In genomic region chr6:46011241-46012085, GRCh38 we compare ENCODE assay signal across 9 cellular contexts. TPM values are rescaled to one million over a fixed set of nuclear protein-coding genes. Genes with fewer than 3 reads are reported as not detected.
DNase-seq lines count a peak whose midpoint lies in the region; ATAC-seq, FAIRE-seq and TF ChIP-seq lines count a peak whose summit lies in the region.
"Had no signal": no experiment of that assay in that cellular context is flagged by ENCODE, and none has a peak within 500 bp of the region (broad histone marks: within the 10 kb centered on the region; RNA-seq: fewer than 3 reads in every experiment).

No MANE protein-coding gene starts in this region.

- peaks cover 1% of the 10 kb centered on the region for H3K27me3 Mint-ChIP-seq in progenitor cell of endocrine pancreas

- H3K27ac ChIP-seq in small intestine (ENCODE audit: low read depth in 1 of 2, low read length in 1 of 2) (peak overlapping the region; percentile 92 to 95), PC-3 (ENCODE audit: low read length) (no peak overlapping the region)

- peak; percentile 93 for DNase-seq in GM12865 (ENCODE audit: low read depth)
- peak; percentile 24 for DNase-seq in RPMI7951 (ENCODE audit: low read depth)
- DNase-seq in astrocyte of the spinal cord (ENCODE audit: low read depth, low spot score): peak; percentile 39
- DNase-seq in small intestine: peak; percentile 90
- no peak for DNase-seq in NCI-H510A (lab: John Stamatoyannopoulos, UW)
- no peak for DNase-seq in progenitor cell of endocrine pancreas (ENCODE audit: low spot score, unreplicated experiment)
- no peak for DNase-seq in PC-3

- no TSS peak for BruUV-seq in PC-3 (replicated peaks; lab: Mats Ljungman, UMichigan)

- no peak overlapping the region for H3K4me2 ChIP-seq in PC-3 (ENCODE audit: low read length)

- no peak overlapping the region for H3K27ac Mint-ChIP-seq in progenitor cell of endocrine pancreas

- intact Hi-C loops in PC-3 (cut with micrococcal nuclease): no loop called here

- no peaks in the 10 kb centered on the region for H3K9me3 Mint-ChIP-seq in progenitor cell of endocrine pancreas (ENCODE audit: low read depth)

- FAIRE-seq in small intestine (lab: Jason Lieb, UNC): no peak
- FAIRE-seq: endometrium had no signal

- ATAC-seq in HG02623 (IDR thresholded peaks at IDR 0.05; ENCODE audit: unreplicated experiment): peak; percentile 95
- no peak for ATAC-seq in PC-3

- H3K9ac ChIP-seq in PC-3 (ENCODE audit: low read length): no peak overlapping the region

- TF ChIP-seq CTCF in GM12865 (IDR thresholded peaks at IDR 0.05; ENCODE audit: insufficient read depth, low read depth, low read length, missing control alignments) (no peak), astrocyte of the spinal cord (IDR thresholded peaks at IDR 0.05; ENCODE audit: low read depth, low read length) (no peak), progenitor cell of endocrine pancreas (IDR thresholded peaks at IDR 0.05; ENCODE audit: unreplicated experiment) (no peak), PC-3 (conservative IDR thresholded peaks at IDR 0.05; ENCODE audit: low read depth, low read length) (no peak)

- H3K79me2 ChIP-seq in PC-3 (ENCODE audit: low read length): no peaks in the 10 kb centered on the region

- H3K4me3 Mint-ChIP-seq in progenitor cell of endocrine pancreas (ENCODE audit: low read depth): no peak overlapping the region

- no peaks in the 10 kb centered on the region for H3F3A ChIP-seq in PC-3 (ENCODE audit: low read length, unreplicated experiment)

- H2AFZ ChIP-seq in PC-3 (ENCODE audit: low read length): no peak overlapping the region

- H3K9me2 ChIP-seq in PC-3 (replicated peaks; ENCODE audit: low read length): no peaks in the 10 kb centered on the region

- peak overlapping the region; percentile 25 for H3K4me3 ChIP-seq in GM12865 (ENCODE audit: low read depth, low read length)
- no peak overlapping the region for H3K4me3 ChIP-seq in astrocyte of the spinal cord (ENCODE audit: low read depth, low read length)
- no peak overlapping the region for H3K4me3 ChIP-seq in small intestine (ENCODE audit: low read depth in 1 of 2, low read length in 2 of 2)
- no peak overlapping the region for H3K4me3 ChIP-seq in PC-3 (ENCODE audit: low read length)

- H3K9me3 ChIP-seq in small intestine (ENCODE audit: control insufficient read depth, low read depth) (no peaks in the 10 kb centered on the region), PC-3 (ENCODE audit: low read length) (no peaks in the 10 kb centered on the region)

- H4K20me1 ChIP-seq in PC-3 (ENCODE audit: low read length): no peaks in the 10 kb centered on the region

- CTCF ChIA-PET in PC-3 (lab: Charles Lee): no interaction called here

- whole genome bisulfite sequencing in small intestine, 3 donors: 14 to 37% (median 20%) methylated on average over 7 of the region's 7 CpGs

- peaks cover 30% of the 10 kb centered on the region for H3K4me1 Mint-ChIP-seq in progenitor cell of endocrine pancreas (ENCODE audit: low read depth)

- H3K27me3 ChIP-seq in small intestine (ENCODE audit: control insufficient read depth in 2 of 2, insufficient read depth in 2 of 2, low read length in 2 of 2): peaks cover 0 to 1% of the 10 kb centered on the region in 2 donors
- H3K27me3 ChIP-seq in PC-3 (ENCODE audit: low read length): peaks cover 91% of the 10 kb centered on the region

- in situ Hi-C loops in astrocyte of the spinal cord (cut with HindIII; ENCODE audit: low sequenced_read_pairs): no loop called here

- H3K36me3 ChIP-seq in small intestine (ENCODE audit: control insufficient read depth in 2 of 2, insufficient read depth in 2 of 2, low read length in 2 of 2) (no peaks in the 10 kb centered on the region), PC-3 (ENCODE audit: low read depth, low read length) (no peaks in the 10 kb centered on the region)

- POLR2A ChIA-PET in PC-3 (lab: Charles Lee; ENCODE audit: unreplicated experiment): no interaction called here

- H3K4me1 ChIP-seq in small intestine (ENCODE audit: control insufficient read depth in 2 of 2, insufficient read depth in 1 of 2, low read depth in 1 of 2, low read length in 1 of 2) (peaks cover 11 to 21% of the 10 kb centered on the region in 2 donors), PC-3 (ENCODE audit: insufficient read depth, low read length) (no peaks in the 10 kb centered on the region)

- no peaks in the 10 kb centered on the region for H3K36me3 Mint-ChIP-seq in progenitor cell of endocrine pancreas (ENCODE audit: insufficient read depth)

RNA-seq across cellular contexts. Expression of gene CLIC5, which starts 4.2 kb away (rescaled TPM):
- total RNA-seq in RPMI7951 (2014; rRNA removed; shearing (Covaris generic)): 0.10 TPM in 1 of 2 replicates, not detected in the other
- 10 to 100 TPM in 2 of 3 donors, 1 to 10 TPM in 1; 9.3 to 24.0 (median 19.5) TPM for polyA plus RNA-seq in small intestine
- total RNA-seq in progenitor cell of endocrine pancreas (28.4 and 35.9 TPM in 2 replicates), PC-3 (2014; rRNA removed) (not detected in 2 replicates)

Comparison
In these comparisons a context has a peak if more than half of its experiments do, and no peak if none do; other contexts are left out.
1. DNase-seq: peak in GM12865 (single experiment), RPMI7951 (single experiment), astrocyte of the spinal cord (single experiment) and small intestine (single experiment); none in NCI-H510A (single experiment), progenitor cell of endocrine pancreas (single experiment) and PC-3 (single experiment).
2. RNA of gene CLIC5, which starts 4.2 kb away (total RNA-seq): 28.4 to 35.9 TPM in progenitor cell of endocrine pancreas; 0.10 TPM in RPMI7951 and not detected in PC-3; every median in the first group is over 10 times any median in the second.